In the genomic region with DNA sequence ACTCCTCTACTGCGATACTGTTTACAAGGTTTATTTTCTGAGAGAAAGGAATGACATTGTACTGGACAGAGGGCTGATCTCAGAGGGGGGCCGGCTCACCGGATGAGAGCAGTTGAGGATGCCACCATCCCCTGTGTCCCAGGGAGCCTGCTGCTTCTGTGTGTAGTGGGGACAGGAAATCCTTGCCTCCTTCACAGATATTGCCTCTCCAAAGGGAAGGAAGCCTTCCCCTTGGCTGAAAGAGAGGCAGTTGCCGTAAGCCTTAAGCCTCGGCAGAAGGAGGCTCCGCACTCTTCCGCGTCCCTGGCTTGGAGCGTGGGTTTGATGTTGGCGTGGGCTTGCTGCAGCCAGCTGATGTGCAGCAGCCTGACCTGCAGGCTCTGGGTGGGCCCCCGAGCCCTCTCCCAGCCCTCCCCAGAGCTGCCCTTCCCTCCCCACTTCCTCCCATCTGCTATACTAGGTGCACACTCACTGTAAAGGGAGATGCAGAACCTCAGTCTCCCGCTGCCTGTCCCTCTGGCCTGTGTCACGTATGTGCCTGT, we compare ENCODE assay signal across 17 cellular contexts.
"Had no signal": no experiment of that assay in that cellular context is flagged by ENCODE, and none has a peak within 500 bp of the region (broad histone marks: within the 10 kb centered on the region; RNA-seq: fewer than 3 reads in every experiment).

No MANE protein-coding gene starts in this region.

- H3K27ac ChIP-seq: breast epithelium, colonic mucosa, hepatocyte, suprapubic skin had no signal

- H3K27ac Mint-ChIP-seq: activated CD4-positive, alpha-beta T cell treated with anti-CD3 and anti-CD28 coated beads, Interleukin-2, amount 10 ng/mL, durations not matched to agents 7 days and 5 days; activated naive CD8-positive, alpha-beta T cell treated with anti-CD3 and anti-CD28 coated beads for 36 hours; natural killer cell treated with Interleukin-12 subunit alpha and Interleukin-12 subunit beta and Interleukin-15 and Interleukin-18, amount 100 ng/mL, for 72 hours; T-helper 2 cell treated with Interferon-gamma antibody and Interleukin-4, amounts not matched to agents 5 μg/mL and 100 μg/mL, for 36 hours had no signal

- H3K36me3 ChIP-seq: breast epithelium, colonic mucosa, suprapubic skin had no signal

- H3K27me3 ChIP-seq: colonic mucosa, hepatocyte had no signal

- H3K4me3 ChIP-seq: colonic mucosa, hepatocyte, suprapubic skin had no signal

- H3K4me3 Mint-ChIP-seq: activated CD4-positive, alpha-beta T cell treated with anti-CD3 and anti-CD28 coated beads, Interleukin-2, amount 10 ng/mL, durations not matched to agents 7 days and 5 days; activated naive CD8-positive, alpha-beta T cell treated with anti-CD3 and anti-CD28 coated beads for 36 hours; natural killer cell treated with Interleukin-12 subunit alpha and Interleukin-12 subunit beta and Interleukin-15 and Interleukin-18, amount 100 ng/mL, for 72 hours; T-helper 2 cell treated with Interferon-gamma antibody and Interleukin-4, amounts not matched to agents 5 μg/mL and 100 μg/mL, for 36 hours had no signal

- H3K9me3 Mint-ChIP-seq: activated CD4-positive, alpha-beta T cell treated with anti-CD3 and anti-CD28 coated beads, Interleukin-2, amount 10 ng/mL, durations not matched to agents 7 days and 5 days; activated naive CD8-positive, alpha-beta T cell treated with anti-CD3 and anti-CD28 coated beads for 36 hours; natural killer cell treated with Interleukin-12 subunit alpha and Interleukin-12 subunit beta and Interleukin-15 and Interleukin-18, amount 100 ng/mL, for 72 hours; T-helper 2 cell treated with Interferon-gamma antibody and Interleukin-4, amounts not matched to agents 5 μg/mL and 100 μg/mL, for 36 hours had no signal

- H3K4me1 ChIP-seq: breast epithelium, colonic mucosa had no signal

- DNase-seq: activated CD4-positive, alpha-beta T cell treated with anti-CD3 and anti-CD28 coated beads, Interleukin-2, amount 10 ng/mL, durations not matched to agents 7 days and 5 days; activated CD8-positive, alpha-beta memory T cell treated with anti-CD3 and anti-CD28 coated beads for 24 hours; activated naive CD8-positive, alpha-beta T cell treated with anti-CD3 and anti-CD28 coated beads for 36 hours; anterior cingulate cortex; colonic mucosa; mesendoderm; nucleus accumbens; small intestine; stimulated activated CD4-positive, alpha-beta T cell treated with anti-CD3 and anti-CD28 coated beads, Interleukin-4, amount 100 ng/mL, for 4 hours; stimulated activated CD8-positive, alpha-beta memory T cell treated with anti-CD3 and anti-CD28 coated beads, Interleukin-4, amount 100 ng/mL, for 48 hours; stimulated activated naive CD4-positive, alpha-beta T cell treated with Interleukin-2 at 50 U/mL for 16 hours; SW 1271 had no signal

- H3K9me3 ChIP-seq: breast epithelium, colonic mucosa, suprapubic skin had no signal
